Comparison of ENCODE assay signal across 1 cellular context in the genomic region with DNA sequence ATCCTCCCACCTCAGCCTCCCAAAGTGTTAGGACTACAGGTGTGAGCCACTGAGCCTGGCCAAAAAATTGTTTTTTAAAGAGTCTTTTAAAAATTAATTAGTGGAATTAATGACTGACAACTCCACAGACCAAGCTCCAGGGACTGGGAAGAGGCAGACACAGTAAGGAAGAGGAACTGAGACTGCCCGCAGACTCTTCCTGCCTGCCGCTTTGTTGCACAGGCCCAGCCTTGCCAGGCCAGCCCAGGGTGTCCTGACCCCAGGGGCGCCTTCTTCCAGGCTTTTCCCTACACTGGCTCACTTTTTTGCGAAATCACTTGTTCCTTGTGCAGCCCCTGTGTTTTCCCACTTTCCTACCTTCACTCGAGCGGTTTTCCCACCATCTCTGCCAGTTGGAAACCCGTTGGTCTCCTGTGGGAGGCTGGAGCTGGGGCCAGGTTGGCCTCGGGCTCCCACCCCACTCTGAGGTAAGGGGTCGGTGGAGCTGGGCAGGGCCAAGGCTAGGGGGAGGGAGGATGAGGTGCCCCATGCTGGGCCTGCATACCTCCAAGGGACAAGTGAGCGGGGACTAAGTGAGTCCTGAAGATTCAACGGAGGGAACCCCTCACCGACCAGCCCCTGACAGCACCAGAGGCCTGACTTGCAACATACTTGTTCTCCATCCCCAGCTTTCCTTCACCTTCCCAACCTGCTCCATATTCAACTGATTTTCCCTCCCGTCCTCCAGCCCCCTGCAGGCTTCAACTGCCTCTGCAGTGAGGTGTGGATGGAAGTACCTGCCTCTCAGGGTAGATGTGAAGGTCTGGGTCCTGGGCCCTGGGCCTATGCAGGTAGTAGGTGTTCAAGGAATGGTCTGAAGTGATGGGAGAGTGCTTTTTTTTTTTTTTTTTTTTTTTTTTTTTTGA.
TF ChIP-seq lines count a peak whose summit lies in the region.

No MANE protein-coding gene starts in this region.

TF ChIP-seq in endothelial cell of umbilical vein, 7 proteins besides CTCF, POLR2A, EP300 and RAD21:
- no peak for TF ChIP-seq GATA2 (IDR thresholded peaks at IDR 0.05; ENCODE audit: insufficient read depth, insufficient read length, low read depth, low read length)
- no peak for TF ChIP-seq JUN (IDR thresholded peaks at IDR 0.05; ENCODE audit: borderline replicate concordance, insufficient read depth, insufficient read length, low read depth)
- TF ChIP-seq EZH2 (IDR thresholded peaks at IDR 0.05; ENCODE audit: borderline replicate concordance, low read depth, low read length, severe bottlenecking), result no peak
- no peak for TF ChIP-seq MYC (IDR thresholded peaks at IDR 0.05; ENCODE audit: low read depth, low read length)
- TF ChIP-seq, protein P1, sequence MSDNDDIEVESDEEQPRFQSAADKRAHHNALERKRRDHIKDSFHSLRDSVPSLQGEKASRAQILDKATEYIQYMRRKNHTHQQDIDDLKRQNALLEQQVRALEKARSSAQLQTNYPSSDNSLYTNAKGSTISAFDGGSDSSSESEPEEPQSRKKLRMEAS (IDR thresholded peaks at IDR 0.05; ENCODE audit: insufficient read depth, insufficient read length), result no peak
- TF ChIP-seq POLR2AphosphoS5 (IDR thresholded peaks at IDR 0.05; ENCODE audit: insufficient read depth, low read depth, low read length), result no peak
- no peak for TF ChIP-seq FOS (IDR thresholded peaks at IDR 0.05; ENCODE audit: borderline replicate concordance, insufficient read depth, low read length)
